17 cellular contexts compared by ENCODE assay signal in the genomic region with DNA sequence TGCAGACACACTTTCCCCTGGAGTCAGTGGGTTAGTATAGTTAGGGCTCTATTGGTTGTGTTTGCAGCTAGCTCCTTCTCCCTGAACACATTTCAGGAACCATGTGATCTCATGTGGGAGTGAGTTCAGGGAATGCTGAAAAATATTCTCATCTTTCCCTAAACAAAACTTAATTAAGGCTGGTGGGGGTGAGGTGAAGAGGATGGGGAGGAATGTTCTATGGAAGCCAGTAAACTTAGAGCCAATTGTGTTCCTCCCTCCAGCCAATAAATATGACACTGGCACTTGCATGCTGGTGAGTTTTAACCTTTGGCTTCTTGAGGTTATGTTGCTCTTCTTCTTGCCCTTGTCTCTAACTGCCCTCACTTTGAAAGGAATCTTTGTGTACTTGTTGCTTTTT.
"Had no signal": no experiment of that assay in that cellular context is flagged by ENCODE, and none has a peak within 500 bp of the region (broad histone marks: within the 10 kb centered on the region; RNA-seq: fewer than 3 reads in every experiment).

No MANE protein-coding gene starts in this region.

- H3K4me3 Mint-ChIP-seq: activated CD4-positive, alpha-beta T cell treated with anti-CD3 and anti-CD28 coated beads, Interleukin-2, amount 10 ng/mL, durations not matched to agents 7 days and 5 days; activated naive CD4-positive, alpha-beta T cell treated with anti-CD3 and anti-CD28 coated beads, Interleukin-2, amount 50 U/mL, for 24 hours; stimulated activated effector memory CD8-positive, alpha-beta T cell treated with anti-CD3 and anti-CD28 coated beads, Interleukin-12 subunit alpha, Interleukin-12 subunit beta, amount 100 ng/mL, for 72 hours; type B pancreatic cell; WTC11 had no signal

- H3K4me3 ChIP-seq: coronary artery, gastroesophageal sphincter, suprapubic skin had no signal

- H3K27ac Mint-ChIP-seq: activated CD4-positive, alpha-beta T cell treated with anti-CD3 and anti-CD28 coated beads, Interleukin-2, amount 10 ng/mL, durations not matched to agents 7 days and 5 days; activated T-helper 17 cell treated with anti-CD3 and anti-CD28 coated beads, Interleukin-2, amount 50 U/mL, for 72 hours; stimulated activated effector memory CD8-positive, alpha-beta T cell treated with anti-CD3 and anti-CD28 coated beads, Interleukin-12 subunit alpha, Interleukin-12 subunit beta, amount 100 ng/mL, for 72 hours; type B pancreatic cell; WTC11 had no signal

- H3K27me3 ChIP-seq: gastroesophageal sphincter, suprapubic skin had no signal

- H3K9me3 ChIP-seq: gastroesophageal sphincter, suprapubic skin had no signal

- H3K9me3 Mint-ChIP-seq: activated CD4-positive, alpha-beta T cell treated with anti-CD3 and anti-CD28 coated beads, Interleukin-2, amount 10 ng/mL, durations not matched to agents 7 days and 5 days; activated naive CD4-positive, alpha-beta T cell treated with anti-CD3 and anti-CD28 coated beads, Interleukin-2, amount 50 U/mL, for 24 hours; activated T-helper 17 cell treated with anti-CD3 and anti-CD28 coated beads, Interleukin-2, amount 50 U/mL, for 72 hours; stimulated activated effector memory CD8-positive, alpha-beta T cell treated with anti-CD3 and anti-CD28 coated beads, Interleukin-12 subunit alpha, Interleukin-12 subunit beta, amount 100 ng/mL, for 72 hours; type B pancreatic cell; WTC11 had no signal

- H3K27ac ChIP-seq: coronary artery, gastroesophageal sphincter, suprapubic skin had no signal

- H3K36me3 Mint-ChIP-seq: WTC11 had no signal

- ATAC-seq: activated T-helper 17 cell treated with anti-CD3 and anti-CD28 coated beads, Interleukin-2, amount 50 U/mL, for 72 hours; gastroesophageal sphincter; left ventricle myocardium superior; right cardiac atrium; stimulated activated effector memory CD8-positive, alpha-beta T cell treated with anti-CD3 and anti-CD28 coated beads, Interleukin-12 subunit alpha, Interleukin-12 subunit beta, amount 100 ng/mL, for 72 hours; WTC11 had no signal

- H3K27me3 Mint-ChIP-seq: activated CD4-positive, alpha-beta T cell treated with anti-CD3 and anti-CD28 coated beads, Interleukin-2, amount 10 ng/mL, durations not matched to agents 7 days and 5 days; activated naive CD4-positive, alpha-beta T cell treated with anti-CD3 and anti-CD28 coated beads, Interleukin-2, amount 50 U/mL, for 24 hours; activated T-helper 17 cell treated with anti-CD3 and anti-CD28 coated beads, Interleukin-2, amount 50 U/mL, for 72 hours; type B pancreatic cell had no signal

- DNase-seq: activated CD4-positive, alpha-beta T cell treated with anti-CD3 and anti-CD28 coated beads, Interleukin-2, amount 10 ng/mL, durations not matched to agents 7 days and 5 days; activated T-cell treated with anti-CD3 and anti-CD28 coated beads for 4 hours; central memory CD4-positive, alpha-beta T cell; effector CD4-positive, alpha-beta T cell; left ventricle myocardium superior; mesendoderm; right cardiac atrium; small intestine; T1000 had no signal
